Comparison of ENCODE assay signal across 14 cellular contexts in genomic region chr6:127458190-127458589, GRCh38. TPM values are rescaled to one million over a fixed set of nuclear protein-coding genes. Genes with fewer than 3 reads are reported as not detected.
A peak's percentile ranks its signal among the peaks of the same experiment; 100 is the strongest.
DNase-seq lines count a peak whose midpoint lies in the region; ATAC-seq and TF ChIP-seq lines count a peak whose summit lies in the region.
"Had no signal": no experiment of that assay in that cellular context is flagged by ENCODE, and none has a peak within 500 bp of the region (broad histone marks: within the 10 kb centered on the region; RNA-seq: fewer than 3 reads in every experiment).

No MANE protein-coding gene starts in this region.

- peaks cover 29% of the 10 kb centered on the region for H3K27me3 Mint-ChIP-seq in endodermal cell (ENCODE audit: insufficient read depth)

- H3K9ac ChIP-seq in HUES48 (ENCODE audit: low read depth, low read length) (no peak overlapping the region), endodermal cell (ENCODE audit: extremely low read depth, low read length, poor library complexity, severe bottlenecking) (no peak overlapping the region), mucosa of rectum (ENCODE audit: low read depth in 1 of 2, low read length in 2 of 2) (no peak overlapping the region)

- no peaks in the 10 kb centered on the region for H3K36me3 ChIP-seq in HUES48 (ENCODE audit: control insufficient read depth, insufficient read depth, low read length)
- no peaks in the 10 kb centered on the region for H3K36me3 ChIP-seq in endodermal cell (ENCODE audit: control insufficient read depth, insufficient read depth, low read length)
- H3K36me3 ChIP-seq in mucosa of rectum (ENCODE audit: control insufficient read depth in 2 of 2, insufficient read depth in 2 of 2, low read length in 2 of 2): no peaks in the 10 kb centered on the region
- H3K36me3 ChIP-seq in thoracic aorta: no peaks in the 10 kb centered on the region

- H3K9me3 ChIP-seq in HUES48 (ENCODE audit: control insufficient read depth, insufficient read depth, low read length) (no peaks in the 10 kb centered on the region), endodermal cell (ENCODE audit: control insufficient read depth, low read length) (no peaks in the 10 kb centered on the region), mucosa of rectum (ENCODE audit: control insufficient read depth in 2 of 2, low read length in 2 of 2) (no peaks in the 10 kb centered on the region), thoracic aorta (no peaks in the 10 kb centered on the region)

- peaks cover 19% of the 10 kb centered on the region for H3K4me1 Mint-ChIP-seq in endodermal cell

- no peak for ATAC-seq in thoracic aorta (ENCODE audit: insufficient number of reproducible peaks, low FRiP score, low read depth)

- 70 to 95% methylated on average over 2 of the region's 2 CpGs for WGBS in endodermal cell (ENCODE audit: insufficient coverage in 1 of 2, insufficient read length in 1 of 2), 2 experiments

- no peaks in the 10 kb centered on the region for H3K27me3 ChIP-seq in HUES48 (ENCODE audit: control insufficient read depth, insufficient read depth, low read length)
- no peaks in the 10 kb centered on the region for H3K27me3 ChIP-seq in endodermal cell (ENCODE audit: control insufficient read depth, insufficient read depth, low read length, poor library complexity, severe bottlenecking)
- no peaks in the 10 kb centered on the region for H3K27me3 ChIP-seq in mucosa of rectum (ENCODE audit: control insufficient read depth in 2 of 2, insufficient read depth in 2 of 2, low read length in 2 of 2)
- H3K27me3 ChIP-seq in thoracic aorta (replicated peaks; ENCODE audit: insufficient read depth): no peaks in the 10 kb centered on the region

- H3K27ac Mint-ChIP-seq in endodermal cell: no peak overlapping the region
- H3K27ac Mint-ChIP-seq: stimulated activated naive CD8-positive, alpha-beta T cell treated with anti-CD3 and anti-CD28 coated beads, Interleukin-15, Interleukin-2, amounts not matched to agents 100 ng/mL and 50 ng/mL, for 24 hours; T-helper 2 cell treated with Interferon-gamma antibody and Interleukin-4, amounts not matched to agents 5 μg/mL and 100 μg/mL, for 36 hours had no signal

- no peaks in the 10 kb centered on the region for H3K9me3 Mint-ChIP-seq in endodermal cell
- H3K9me3 Mint-ChIP-seq: stimulated activated naive CD8-positive, alpha-beta T cell treated with anti-CD3 and anti-CD28 coated beads, Interleukin-15, Interleukin-2, amounts not matched to agents 100 ng/mL and 50 ng/mL, for 24 hours; T-helper 2 cell treated with Interferon-gamma antibody and Interleukin-4, amounts not matched to agents 5 μg/mL and 100 μg/mL, for 36 hours had no signal

- no peaks in the 10 kb centered on the region for H3K36me3 Mint-ChIP-seq in endodermal cell (ENCODE audit: low read depth)

- no peak for DNase-seq in endodermal cell
- DNase-seq in thoracic aorta (ENCODE audit: low spot score): no peak
- no peak for DNase-seq in hippocampal formation (lab: John Stamatoyannopoulos, UW)
- no peak for DNase-seq in midbrain (lab: John Stamatoyannopoulos, UW)
- DNase-seq in stimulated activated CD4-positive, alpha-beta T cell treated with anti-CD3 and anti-CD28 coated beads, Interleukin-2, amount 100 ng/mL, for 48 hours: no peak
- DNase-seq in amniotic stem cell (lab: John Stamatoyannopoulos, UW): no peak
- DNase-seq: activated CD4-positive, CD25-positive, alpha-beta regulatory T cell treated with anti-CD3 and anti-CD28 coated beads, Interleukin-2, amount 50 U/mL, for 72 hours; NCI-H1417; nucleus accumbens; SHP77 had no signal

- H3K4me3 ChIP-seq in HUES48 (ENCODE audit: low read depth, low read length) (no peak overlapping the region), endodermal cell (ENCODE audit: low read length) (no peak overlapping the region), mucosa of rectum (ENCODE audit: low read length in 2 of 2) (peak overlapping the region; percentile 37 to 63), thoracic aorta (peak overlapping the region; percentile 53)

- H3K4me1 ChIP-seq in HUES48 (ENCODE audit: control insufficient read depth, insufficient read depth, low read length) (peaks cover 38% of the 10 kb centered on the region), endodermal cell (ENCODE audit: control insufficient read depth, insufficient read depth, low read length) (no peaks in the 10 kb centered on the region), mucosa of rectum (ENCODE audit: control insufficient read depth in 2 of 2, insufficient read depth in 2 of 2, low read length in 2 of 2) (no peaks in the 10 kb centered on the region), thoracic aorta (ENCODE audit: control insufficient read depth in 1 of 2, low read depth in 2 of 2) (peaks cover 15 to 36% of the 10 kb centered on the region in 2 donors)

- TF ChIP-seq CTCF in endodermal cell (conservative IDR thresholded peaks at IDR 0.05) (no peak), thoracic aorta (IDR thresholded peaks at IDR 0.05) (no peak)

- H3K27ac ChIP-seq in HUES48 (ENCODE audit: low read depth, low read length): peak overlapping the region; percentile 73
- no peak overlapping the region for H3K27ac ChIP-seq in endodermal cell (ENCODE audit: low read depth, low read length)
- H3K27ac ChIP-seq in mucosa of rectum (ENCODE audit: low read depth in 2 of 2, low read length in 2 of 2): peak overlapping the region in 1 of 2 donors; percentile 20
- peak overlapping the region in 1 of 2 donors; percentile 45 for H3K27ac ChIP-seq in thoracic aorta

- H3K4me3 Mint-ChIP-seq in endodermal cell: peak overlapping the region; percentile 44
- H3K4me3 Mint-ChIP-seq: stimulated activated naive CD8-positive, alpha-beta T cell treated with anti-CD3 and anti-CD28 coated beads, Interleukin-15, Interleukin-2, amounts not matched to agents 100 ng/mL and 50 ng/mL, for 24 hours; T-helper 2 cell treated with Interferon-gamma antibody and Interleukin-4, amounts not matched to agents 5 μg/mL and 100 μg/mL, for 36 hours had no signal

RNA-seq across cellular contexts. Expression of gene KIAA0408, which starts 1.0 kb away (rescaled TPM):
- total RNA-seq in endodermal cell: under 1 TPM; 0.64 to 0.84 TPM
- polyA plus RNA-seq in endodermal cell (2013, experiment 1 of 2): 18.0 TPM
- polyA plus RNA-seq in endodermal cell (2013, experiment 2 of 2): 16.9 TPM
- 1 to 10 TPM in 1 of 2 donors, under 1 TPM in 1; 0.68 to 4.7 TPM for total RNA-seq in thoracic aorta

Comparison
In these comparisons a context has a peak if more than half of its experiments do, and no peak if none do; other contexts are left out.
1. H3K4me3 ChIP-seq: peak in mucosa of rectum (2 of 2) and thoracic aorta (single experiment); none in HUES48 (single experiment) and endodermal cell (single experiment).